1 cellular context compared by ENCODE assay signal in genomic region chr20:54107600-54108393, GRCh38.
TF ChIP-seq lines count a peak whose summit lies in the region.

No MANE protein-coding gene starts in this region.

TF ChIP-seq in A549, 52 proteins besides CTCF, POLR2A, EP300 and RAD21 (continued from another document):
- TF ChIP-seq, protein P1, sequence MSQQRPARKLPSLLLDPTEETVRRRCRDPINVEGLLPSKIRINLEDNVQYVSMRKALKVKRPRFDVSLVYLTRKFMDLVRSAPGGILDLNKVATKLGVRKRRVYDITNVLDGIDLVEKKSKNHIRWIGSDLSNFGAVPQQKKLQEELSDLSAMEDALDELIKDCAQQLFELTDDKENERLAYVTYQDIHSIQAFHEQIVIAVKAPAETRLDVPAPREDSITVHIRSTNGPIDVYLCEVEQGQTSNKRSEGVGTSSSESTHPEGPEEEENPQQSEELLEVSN (IDR thresholded peaks at IDR 0.05; ENCODE audit: borderline replicate concordance, low read depth) = no peak
- TF ChIP-seq ZNF302 (CRISPR knock-in tag; IDR thresholded peaks at IDR 0.05) (no peak; the same call in 1 of the 2 replicates), SMC3 (IDR thresholded peaks at IDR 0.05) (no peak), HOXA7 (CRISPR knock-in tag; IDR thresholded peaks at IDR 0.05) (peak; percentile 80), CBX2 (IDR thresholded peaks at IDR 0.05; ENCODE audit: borderline replicate concordance, low read depth) (no peak), TP53 (CRISPR knock-in tag; IDR thresholded peaks at IDR 0.05) (no peak), CEBPB (IDR thresholded peaks at IDR 0.05) (peak in 1 of 2 experiments; percentile 78; a peak in 2 of 4 replicates), KDM1A (IDR thresholded peaks at IDR 0.05; ENCODE audit: low read depth) (no peak), USF2 (IDR thresholded peaks at IDR 0.05) (no peak), MAZ (IDR thresholded peaks at IDR 0.05; ENCODE audit: borderline replicate concordance, low read depth, low read length) (no peak), SREBF2 (IDR thresholded peaks at IDR 0.05) (no peak), ZFP36 (IDR thresholded peaks at IDR 0.05; ENCODE audit: borderline replicate concordance, partially characterized antibody) (no peak), ZSCAN20 (CRISPR knock-in tag; IDR thresholded peaks at IDR 0.05) (peak; percentile 12; the same call in 1 of the 2 replicates), RARB (CRISPR knock-in tag; IDR thresholded peaks at IDR 0.05) (peak; percentile 97), RNF2 (IDR thresholded peaks at IDR 0.05; ENCODE audit: borderline replicate concordance, low read depth) (no peak), CHD2 (IDR thresholded peaks at IDR 0.05; ENCODE audit: low read length, partially characterized antibody) (no peak), HES2 (IDR thresholded peaks at IDR 0.05) (no peak), ZC3H11A (IDR thresholded peaks at IDR 0.05) (no peak), KDM5A (IDR thresholded peaks at IDR 0.05) (no peak), CHD4 (IDR thresholded peaks at IDR 0.05; ENCODE audit: borderline replicate concordance) (no peak), FOXS1 (CRISPR knock-in tag; IDR thresholded peaks at IDR 0.05) (peak; percentile 39; the same call in 1 of the 2 replicates), POLR2AphosphoS2 (conservative IDR thresholded peaks at IDR 0.05; ENCODE audit: low read length) (no peak), NPAS2 (CRISPR knock-in tag; IDR thresholded peaks at IDR 0.05; ENCODE audit: borderline replicate concordance) (no peak), NR3C1 (IDR thresholded peaks at IDR 0.05) (no peak), EHMT2 (IDR thresholded peaks at IDR 0.05; ENCODE audit: low read depth) (no peak), TFCP2L1 (CRISPR knock-in tag; IDR thresholded peaks at IDR 0.05) (0 out of 2 replicates have a peak, but pooled peaks have one; percentile 43), RCOR1 (IDR thresholded peaks at IDR 0.05; ENCODE audit: low read depth, low read length) (no peak), HDAC2 (IDR thresholded peaks at IDR 0.05) (no peak), MAFK (IDR thresholded peaks at IDR 0.05; ENCODE audit: partially characterized antibody) (no peak), CBX8 (IDR thresholded peaks at IDR 0.05) (no peak), RFX5 (IDR thresholded peaks at IDR 0.05) (no peak), FOSL2 (IDR thresholded peaks at IDR 0.05) (no peak), FOSL2 (CRISPR knock-in tag; IDR thresholded peaks at IDR 0.05) (peak; percentile 78), PHF8 (IDR thresholded peaks at IDR 0.05; ENCODE audit: borderline replicate concordance, low read depth) (no peak), FOSB (CRISPR knock-in tag; IDR thresholded peaks at IDR 0.05) (peak; percentile 77), EHF (CRISPR knock-in tag; IDR thresholded peaks at IDR 0.05) (peak; percentile 48; the same call in 1 of the 2 replicates), MYC (IDR thresholded peaks at IDR 0.05; ENCODE audit: borderline replicate concordance, low read length) (no peak), GATA3 (IDR thresholded peaks at IDR 0.05; ENCODE audit: borderline replicate concordance) (peak; percentile 97), JUNB (IDR thresholded peaks at IDR 0.05) (0 out of 2 replicates have a peak, but pooled peaks have one; percentile 35), HOXB5 (CRISPR knock-in tag; IDR thresholded peaks at IDR 0.05) (no peak; the same call in 1 of the 2 replicates), JUN (IDR thresholded peaks at IDR 0.05) (peak in 1 of 2 experiments; percentile 71; a peak in 3 of 5 replicates), NFE2L2 (conservative IDR thresholded peaks at IDR 0.05; ENCODE audit: low read length) (no peak), BCL3 (IDR thresholded peaks at IDR 0.05) (0 out of 3 replicates have a peak, but pooled peaks have one; percentile 16), HEYL (CRISPR knock-in tag; IDR thresholded peaks at IDR 0.05) (0 out of 2 replicates have a peak, but pooled peaks have one; percentile 23), BHLHE40 (IDR thresholded peaks at IDR 0.05; ENCODE audit: low read depth, low read length) (no peak), ESRRA (IDR thresholded peaks at IDR 0.05; ENCODE audit: borderline replicate concordance, low read length) (no peak)
- TF ChIP-seq, protein P2, sequence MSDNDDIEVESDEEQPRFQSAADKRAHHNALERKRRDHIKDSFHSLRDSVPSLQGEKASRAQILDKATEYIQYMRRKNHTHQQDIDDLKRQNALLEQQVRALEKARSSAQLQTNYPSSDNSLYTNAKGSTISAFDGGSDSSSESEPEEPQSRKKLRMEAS (IDR thresholded peaks at IDR 0.05) = peak; percentile 81
- TF ChIP-seq, protein P3, sequence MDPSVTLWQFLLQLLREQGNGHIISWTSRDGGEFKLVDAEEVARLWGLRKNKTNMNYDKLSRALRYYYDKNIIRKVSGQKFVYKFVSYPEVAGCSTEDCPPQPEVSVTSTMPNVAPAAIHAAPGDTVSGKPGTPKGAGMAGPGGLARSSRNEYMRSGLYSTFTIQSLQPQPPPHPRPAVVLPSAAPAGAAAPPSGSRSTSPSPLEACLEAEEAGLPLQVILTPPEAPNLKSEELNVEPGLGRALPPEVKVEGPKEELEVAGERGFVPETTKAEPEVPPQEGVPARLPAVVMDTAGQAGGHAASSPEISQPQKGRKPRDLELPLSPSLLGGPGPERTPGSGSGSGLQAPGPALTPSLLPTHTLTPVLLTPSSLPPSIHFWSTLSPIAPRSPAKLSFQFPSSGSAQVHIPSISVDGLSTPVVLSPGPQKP (IDR thresholded peaks at IDR 0.05; ENCODE audit: low read depth, low read length) = no peak
- TF ChIP-seq, protein P4, sequence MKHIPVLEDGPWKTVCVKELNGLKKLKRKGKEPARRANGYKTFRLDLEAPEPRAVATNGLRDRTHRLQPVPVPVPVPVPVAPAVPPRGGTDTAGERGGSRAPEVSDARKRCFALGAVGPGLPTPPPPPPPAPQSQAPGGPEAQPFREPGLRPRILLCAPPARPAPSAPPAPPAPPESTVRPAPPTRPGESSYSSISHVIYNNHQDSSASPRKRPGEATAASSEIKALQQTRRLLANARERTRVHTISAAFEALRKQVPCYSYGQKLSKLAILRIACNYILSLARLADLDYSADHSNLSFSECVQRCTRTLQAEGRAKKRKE (CRISPR knock-in tag; IDR thresholded peaks at IDR 0.05; ENCODE audit: low read depth) = no peak; the same call in 1 of the 2 replicates
- TF ChIP-seq, protein P5, sequence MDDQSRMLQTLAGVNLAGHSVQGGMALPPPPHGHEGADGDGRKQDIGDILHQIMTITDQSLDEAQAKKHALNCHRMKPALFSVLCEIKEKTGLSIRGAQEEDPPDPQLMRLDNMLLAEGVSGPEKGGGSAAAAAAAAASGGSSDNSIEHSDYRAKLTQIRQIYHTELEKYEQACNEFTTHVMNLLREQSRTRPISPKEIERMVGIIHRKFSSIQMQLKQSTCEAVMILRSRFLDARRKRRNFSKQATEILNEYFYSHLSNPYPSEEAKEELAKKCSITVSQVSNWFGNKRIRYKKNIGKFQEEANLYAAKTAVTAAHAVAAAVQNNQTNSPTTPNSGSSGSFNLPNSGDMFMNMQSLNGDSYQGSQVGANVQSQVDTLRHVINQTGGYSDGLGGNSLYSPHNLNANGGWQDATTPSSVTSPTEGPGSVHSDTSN (IDR thresholded peaks at IDR 0.05) = peak; percentile 79
- TF ChIP-seq, protein P6, sequence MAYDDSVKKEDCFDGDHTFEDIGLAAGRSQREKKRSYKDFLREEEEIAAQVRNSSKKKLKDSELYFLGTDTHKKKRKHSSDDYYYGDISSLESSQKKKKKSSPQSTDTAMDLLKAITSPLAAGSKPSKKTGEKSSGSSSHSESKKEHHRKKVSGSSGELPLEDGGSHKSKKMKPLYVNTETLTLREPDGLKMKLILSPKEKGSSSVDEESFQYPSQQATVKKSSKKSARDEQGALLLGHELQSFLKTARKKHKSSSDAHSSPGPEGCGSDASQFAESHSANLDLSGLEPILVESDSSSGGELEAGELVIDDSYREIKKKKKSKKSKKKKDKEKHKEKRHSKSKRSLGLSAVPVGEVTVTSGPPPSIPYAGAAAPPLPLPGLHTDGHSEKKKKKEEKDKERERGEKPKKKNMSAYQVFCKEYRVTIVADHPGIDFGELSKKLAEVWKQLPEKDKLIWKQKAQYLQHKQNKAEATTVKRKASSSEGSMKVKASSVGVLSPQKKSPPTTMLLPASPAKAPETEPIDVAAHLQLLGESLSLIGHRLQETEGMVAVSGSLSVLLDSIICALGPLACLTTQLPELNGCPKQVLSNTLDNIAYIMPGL (CRISPR knock-in tag; IDR thresholded peaks at IDR 0.05; ENCODE audit: borderline replicate concordance) = 0 out of 2 replicates have a peak, but pooled peaks have one; percentile 9
- TF ChIP-seq, protein P7, sequence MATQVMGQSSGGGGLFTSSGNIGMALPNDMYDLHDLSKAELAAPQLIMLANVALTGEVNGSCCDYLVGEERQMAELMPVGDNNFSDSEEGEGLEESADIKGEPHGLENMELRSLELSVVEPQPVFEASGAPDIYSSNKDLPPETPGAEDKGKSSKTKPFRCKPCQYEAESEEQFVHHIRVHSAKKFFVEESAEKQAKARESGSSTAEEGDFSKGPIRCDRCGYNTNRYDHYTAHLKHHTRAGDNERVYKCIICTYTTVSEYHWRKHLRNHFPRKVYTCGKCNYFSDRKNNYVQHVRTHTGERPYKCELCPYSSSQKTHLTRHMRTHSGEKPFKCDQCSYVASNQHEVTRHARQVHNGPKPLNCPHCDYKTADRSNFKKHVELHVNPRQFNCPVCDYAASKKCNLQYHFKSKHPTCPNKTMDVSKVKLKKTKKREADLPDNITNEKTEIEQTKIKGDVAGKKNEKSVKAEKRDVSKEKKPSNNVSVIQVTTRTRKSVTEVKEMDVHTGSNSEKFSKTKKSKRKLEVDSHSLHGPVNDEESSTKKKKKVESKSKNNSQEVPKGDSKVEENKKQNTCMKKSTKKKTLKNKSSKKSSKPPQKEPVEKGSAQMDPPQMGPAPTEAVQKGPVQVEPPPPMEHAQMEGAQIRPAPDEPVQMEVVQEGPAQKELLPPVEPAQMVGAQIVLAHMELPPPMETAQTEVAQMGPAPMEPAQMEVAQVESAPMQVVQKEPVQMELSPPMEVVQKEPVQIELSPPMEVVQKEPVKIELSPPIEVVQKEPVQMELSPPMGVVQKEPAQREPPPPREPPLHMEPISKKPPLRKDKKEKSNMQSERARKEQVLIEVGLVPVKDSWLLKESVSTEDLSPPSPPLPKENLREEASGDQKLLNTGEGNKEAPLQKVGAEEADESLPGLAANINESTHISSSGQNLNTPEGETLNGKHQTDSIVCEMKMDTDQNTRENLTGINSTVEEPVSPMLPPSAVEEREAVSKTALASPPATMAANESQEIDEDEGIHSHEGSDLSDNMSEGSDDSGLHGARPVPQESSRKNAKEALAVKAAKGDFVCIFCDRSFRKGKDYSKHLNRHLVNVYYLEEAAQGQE (IDR thresholded peaks at IDR 0.05) = no peak
